Comparison of ENCODE assay signal across 9 cellular contexts in the genomic region with DNA sequence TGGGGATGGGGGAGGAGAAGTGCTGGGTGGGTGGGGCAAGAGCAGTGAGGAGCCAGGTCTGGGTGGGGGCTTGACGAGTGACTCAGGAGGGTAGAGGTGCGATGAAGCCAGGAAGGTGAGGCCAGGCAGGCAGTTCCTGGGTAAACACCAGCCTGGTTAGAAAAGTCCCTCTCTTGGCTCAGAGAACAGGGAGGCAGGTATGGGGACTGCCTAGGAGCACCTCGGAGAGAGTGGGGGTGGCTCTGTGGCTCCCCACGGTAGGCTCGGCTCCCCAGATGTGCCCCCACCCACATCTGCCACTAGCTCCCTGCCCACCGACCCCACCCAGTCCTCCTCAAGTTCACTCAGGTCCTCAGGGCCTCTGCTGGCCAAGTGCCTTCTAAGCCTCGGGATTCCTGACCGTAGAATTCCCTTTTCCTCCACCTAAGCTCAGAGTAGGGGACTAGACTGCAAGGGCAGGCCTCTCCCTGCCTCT. TPM values are rescaled to one million over a fixed set of nuclear protein-coding genes. Genes with fewer than 3 reads are reported as not detected.
A peak's percentile ranks its signal among the peaks of the same experiment; 100 is the strongest.
DNase-seq lines count a peak whose midpoint lies in the region; ATAC-seq and TF ChIP-seq lines count a peak whose summit lies in the region.
"Had no signal": no experiment of that assay in that cellular context is flagged by ENCODE, and none has a peak within 500 bp of the region (broad histone marks: within the 10 kb centered on the region; RNA-seq: fewer than 3 reads in every experiment).

No MANE protein-coding gene starts in this region.

- no peaks in the 10 kb centered on the region for H3K9me3 Mint-ChIP-seq in nephron

- POLR2A ChIA-PET in BJ (lab: Charles Lee): no interaction called here

- DNase-seq in BJ (ENCODE audit: low read depth) (no peak), NCI-H69 (lab: John Stamatoyannopoulos, UW) (peak; percentile 12), epithelial cell of esophagus (ENCODE audit: low read depth) (peak; percentile 69), cerebellar nuclear complex (lab: John Stamatoyannopoulos, UW) (no peak), GM03348 (ENCODE audit: low spot score) (no peak)
- DNase-seq: activated CD8-positive, alpha-beta memory T cell treated with anti-CD3 and anti-CD28 coated beads, Interleukin-2, amount 50 U/mL, for 4 hours had no signal

- ATAC-seq in GM19328 (IDR thresholded peaks at IDR 0.05; ENCODE audit: unreplicated experiment) (no peak), HG02885 (IDR thresholded peaks at IDR 0.05; ENCODE audit: poor library complexity, unreplicated experiment) (no peak)

- H3K4me3 ChIP-seq in BJ (ENCODE audit: low read depth, low read length) (peak overlapping the region; percentile 72), epithelial cell of esophagus (ENCODE audit: low read length) (peak overlapping the region; percentile 70)

- peak overlapping the region; percentile 32 to 90 (median 76) for H3K27ac Mint-ChIP-seq in nephron

- peaks cover 3% of the 10 kb centered on the region for H3K36me3 ChIP-seq in BJ (ENCODE audit: control insufficient read depth, insufficient read depth, low read length)

- H3K27me3 Mint-ChIP-seq in nephron (ENCODE audit: low read depth): no peaks in the 10 kb centered on the region

- H3K4me1 Mint-ChIP-seq in nephron: peaks cover 76% of the 10 kb centered on the region

- H3K4me3 Mint-ChIP-seq in nephron: peak overlapping the region; percentile 79 to 92 (median 89)

- no peaks in the 10 kb centered on the region for H3K36me3 Mint-ChIP-seq in nephron (ENCODE audit: low read depth)

- CTCF ChIA-PET in BJ (lab: Yijun Ruan, JAX): interaction anchor here (1.1 to 1.3 kb wide), 3 partner anchors 9 to 32 kb away, joined by 3 to 6 read pairs (median 3); no protein-coding TSS in a partner anchor

- no peak for TF ChIP-seq CTCF in BJ (IDR thresholded peaks at IDR 0.05; ENCODE audit: insufficient read depth, low read depth, low read length)
- TF ChIP-seq CTCF in epithelial cell of esophagus (IDR thresholded peaks at IDR 0.05; ENCODE audit: insufficient read depth, low read depth, low read length, missing control alignments): no peak
- TF ChIP-seq CTCF in nephron (IDR thresholded peaks at IDR 0.05; ENCODE audit: unreplicated experiment in 3 of 3): no peak

- no peaks in the 10 kb centered on the region for H3K27me3 ChIP-seq in BJ (ENCODE audit: control insufficient read depth, insufficient read depth, low read length)

RNA-seq across cellular contexts. Expression of a gene that starts 1.2 kb away (rescaled TPM):
- polyA plus RNA-seq in BJ (2011; rRNA removed): 19.3 and 45.1 TPM in 2 replicates
- polyA minus RNA-seq in BJ (2011; rRNA and poly(A)+ RNA removed): 44.5 and 61.2 TPM in 2 replicates

RNA-seq across cellular contexts. Expression of a gene that starts 40.9 kb away (rescaled TPM):
- not detected in 2 replicates for polyA plus RNA-seq in BJ (2011; rRNA removed)
- not detected in 2 replicates for polyA minus RNA-seq in BJ (2011; rRNA and poly(A)+ RNA removed)

Comparison
In these comparisons a context has a peak if more than half of its experiments do, and no peak if none do; other contexts are left out.
1. DNase-seq: peak in NCI-H69 (single experiment) and epithelial cell of esophagus (single experiment); none in BJ (single experiment), cerebellar nuclear complex (0 of 2) and GM03348 (single experiment).